ENCODE assay signal across 10 cellular contexts in the genomic region with DNA sequence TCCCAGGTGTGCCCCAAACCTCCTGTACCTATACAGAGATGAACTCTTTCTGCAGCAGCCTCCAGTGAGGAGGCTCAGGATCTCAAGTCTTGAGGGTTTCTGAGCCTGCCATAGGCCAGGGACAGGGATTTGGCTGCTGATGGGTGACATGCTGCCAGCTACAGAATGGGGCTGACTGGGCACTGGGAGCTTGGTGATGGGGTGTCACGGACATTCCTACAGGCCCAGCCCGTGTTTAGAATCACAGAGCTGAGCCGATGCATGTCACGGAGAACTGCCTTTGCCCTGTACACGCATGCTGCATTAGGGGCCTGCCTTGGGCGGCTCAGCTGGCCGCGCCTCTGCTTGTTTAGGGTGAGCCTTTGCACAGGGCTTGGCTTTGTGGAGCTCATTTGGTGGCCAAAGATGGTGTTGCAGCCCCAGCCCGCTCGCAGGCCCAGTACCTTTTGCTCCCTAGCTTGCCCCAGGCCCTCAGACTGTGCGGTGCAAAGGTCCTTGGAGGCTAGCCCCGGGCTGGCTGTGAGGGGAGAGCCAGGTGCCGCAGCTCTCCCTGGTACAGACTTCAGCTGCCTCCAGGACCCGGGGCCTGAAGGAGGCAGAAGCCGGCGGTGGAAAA.
DNase-seq lines count a peak whose midpoint lies in the region; ATAC-seq and TF ChIP-seq lines count a peak whose summit lies in the region.
"Had no signal": no experiment of that assay in that cellular context is flagged by ENCODE, and none has a peak within 500 bp of the region (broad histone marks: within the 10 kb centered on the region; RNA-seq: fewer than 3 reads in every experiment).

No MANE protein-coding gene starts in this region.

- no peak for TF ChIP-seq POLR2A in heart left ventricle (IDR thresholded peaks at IDR 0.05)

- DNase-seq in DMS153 (lab: John Stamatoyannopoulos, UW) = peak; percentile 52
- DNase-seq in SJCRH30 = peak in 1 of 2 experiments; percentile 59
- peak in 2 of 5 donors; percentile 47 to 63 for DNase-seq in heart left ventricle
- peak; percentile 39 for DNase-seq in progenitor cell of endocrine pancreas (ENCODE audit: low spot score, unreplicated experiment)
- DNase-seq in DMS79 (lab: John Stamatoyannopoulos, UW) = no peak
- DNase-seq: stimulated activated naive CD4-positive, alpha-beta T cell had no signal

- WGBS in heart left ventricle, 4 donors = 51 to 76% (median 65%) methylated on average over 8 to 16 of the region's 16 CpGs

- ATAC-seq in heart left ventricle (peak; percentile 33 to 65 (median 56)), GM18867 (IDR thresholded peaks at IDR 0.05; ENCODE audit: unreplicated experiment) (no peak), HG03025 (IDR thresholded peaks at IDR 0.05; ENCODE audit: low FRiP score, unreplicated experiment) (no peak), HG03378 (IDR thresholded peaks at IDR 0.05; ENCODE audit: unreplicated experiment) (no peak)

- H3K36me3 ChIP-seq in SJCRH30 (no peaks in the 10 kb centered on the region), heart left ventricle (peaks cover 0 to 17% (median 0%) of the 10 kb centered on the region in 9 donors)

- H3K27ac ChIP-seq in SJCRH30 = peak overlapping the region; percentile 59
- peak overlapping the region in 5 of 12 donors; percentile 21 to 53 (median 29) for H3K27ac ChIP-seq in heart left ventricle
- H3K27ac ChIP-seq: parathyroid adenoma had no signal

- intact Hi-C loops in heart left ventricle (cut with DNase I) = loop anchor here in 3 of 10 donors (5.0 to 10.0 kb wide), 2 partner anchors 50 to 52 kb away; no protein-coding TSS in a partner anchor

- H3K27me3 ChIP-seq in SJCRH30 = no peaks in the 10 kb centered on the region
- peaks cover 0 to 22% (median 0%) of the 10 kb centered on the region in 9 donors for H3K27me3 ChIP-seq in heart left ventricle

- H3K36me3 Mint-ChIP-seq in progenitor cell of endocrine pancreas (ENCODE audit: insufficient read depth) = peaks cover 2% of the 10 kb centered on the region

- H3K9me3 ChIP-seq in SJCRH30 (replicated peaks) (no peaks in the 10 kb centered on the region), heart left ventricle (no peaks in the 10 kb centered on the region)

- no peaks in the 10 kb centered on the region for H3K27me3 Mint-ChIP-seq in progenitor cell of endocrine pancreas

- H3K4me3 ChIP-seq in SJCRH30 = peak overlapping the region; percentile 67
- peak overlapping the region in 10 of 12 donors; percentile 37 to 58 (median 52) for H3K4me3 ChIP-seq in heart left ventricle

- H3K4me1 Mint-ChIP-seq in progenitor cell of endocrine pancreas (ENCODE audit: low read depth) = peaks cover 47% of the 10 kb centered on the region

- no peak for TF ChIP-seq CTCF in heart left ventricle (IDR thresholded peaks at IDR 0.05)
- TF ChIP-seq CTCF in progenitor cell of endocrine pancreas (IDR thresholded peaks at IDR 0.05; ENCODE audit: unreplicated experiment) = peak; percentile 43

- H3K4me3 Mint-ChIP-seq in progenitor cell of endocrine pancreas (ENCODE audit: low read depth) = peak overlapping the region; percentile 80

- no peaks in the 10 kb centered on the region for H3K9me3 Mint-ChIP-seq in progenitor cell of endocrine pancreas (ENCODE audit: low read depth)

- H3K4me1 ChIP-seq in SJCRH30 = peaks cover 15% of the 10 kb centered on the region
- peaks cover 0 to 65% (median 34%) of the 10 kb centered on the region in 12 donors for H3K4me1 ChIP-seq in heart left ventricle

- H3K27ac Mint-ChIP-seq in progenitor cell of endocrine pancreas = peak overlapping the region; percentile 94

Comparison
In these comparisons a context has a peak if more than half of its experiments do, and no peak if none do; other contexts are left out.
1. ATAC-seq: peak in heart left ventricle (4 of 4); none in GM18867 (single experiment), HG03025 (single experiment) and HG03378 (single experiment).